In genomic region chr21:33587792-33588484, GRCh38 we compare ENCODE assay signal across 8 cellular contexts. TPM values are rescaled to one million over a fixed set of nuclear protein-coding genes. Genes with fewer than 3 reads are reported as not detected.
DNase-seq lines count a peak whose midpoint lies in the region; ATAC-seq and TF ChIP-seq lines count a peak whose summit lies in the region.

No MANE protein-coding gene starts in this region.

- POLR2A ChIA-PET in OCI-LY7 (lab: Charles Lee), result interaction anchor here (0.6 to 1.7 kb wide), 8 partner anchors 15 to 143 kb away, joined by 3 to 8 read pairs (median 4); partner anchors contain the start of genes DNAJC28 and TMEM50B

- ATAC-seq in GM18858 (IDR thresholded peaks at IDR 0.05; ENCODE audit: unreplicated experiment), result peak; percentile 42
- ATAC-seq in HG03095 (IDR thresholded peaks at IDR 0.05; ENCODE audit: unreplicated experiment), result peak; percentile 31
- ATAC-seq in central memory CD8-positive, alpha-beta T cell (replicated peaks; ENCODE audit: extremely low read depth, poor library complexity, severe bottlenecking), result peak; percentile 16

- intact Hi-C loops in OCI-LY7 (cut with micrococcal nuclease; ENCODE audit: unreplicated experiment), result loop anchor here (2.0 kb wide), 1 partner anchor 45 kb away; the partner anchor contains the start of genes GART and SON

- no peaks in the 10 kb centered on the region for H3K9me3 Mint-ChIP-seq in central memory CD8-positive, alpha-beta T cell

- peak overlapping the region; percentile 95 for H2AFZ ChIP-seq in OCI-LY7 (ENCODE audit: low read length)

- H3K36me3 ChIP-seq in OCI-LY7 (ENCODE audit: insufficient read depth, low read length), result peaks cover 37% of the 10 kb centered on the region
- no peaks in the 10 kb centered on the region for H3K36me3 ChIP-seq in kidney epithelial cell (ENCODE audit: control insufficient read depth, insufficient read depth, low read length)

- H3K36me3 Mint-ChIP-seq in central memory CD8-positive, alpha-beta T cell (ENCODE audit: insufficient read depth), result peaks cover 6% of the 10 kb centered on the region

- H3K4me3 ChIP-seq in OCI-LY7 (ENCODE audit: low read depth, low read length, poor library complexity, severe bottlenecking) (peak overlapping the region; percentile 83), kidney epithelial cell (ENCODE audit: low read depth, low read length) (peak overlapping the region; percentile 91)

- H3K27me3 ChIP-seq in kidney epithelial cell (ENCODE audit: control insufficient read depth, insufficient read depth, low read length), result no peaks in the 10 kb centered on the region

- H3K9me2 ChIP-seq in OCI-LY7 (ENCODE audit: insufficient read depth, low read length), result no peaks in the 10 kb centered on the region

- H3K27me3 Mint-ChIP-seq in central memory CD8-positive, alpha-beta T cell, result no peaks in the 10 kb centered on the region

- peak overlapping the region; percentile 83 for H3K27ac Mint-ChIP-seq in central memory CD8-positive, alpha-beta T cell (ENCODE audit: low read depth)

- TF ChIP-seq CTCF in OCI-LY7 (conservative IDR thresholded peaks at IDR 0.05; ENCODE audit: low read length), result peak; percentile 28; the same call in 1 of the 2 replicates
- TF ChIP-seq CTCF in kidney epithelial cell (IDR thresholded peaks at IDR 0.05; ENCODE audit: insufficient read depth, low read length, poor library complexity, severe bottlenecking), result no peak

- CTCF ChIA-PET in OCI-LY7 (lab: Charles Lee; ENCODE audit: unreplicated experiment), result interaction anchor here (0.6 kb wide), 1 partner anchor 350 kb away, joined by 3 read pairs; no protein-coding TSS in a partner anchor

- H3K4me2 ChIP-seq in OCI-LY7 (ENCODE audit: low read length), result peak overlapping the region; percentile 88

- no peaks in the 10 kb centered on the region for H4K20me1 ChIP-seq in OCI-LY7 (ENCODE audit: insufficient read depth, low read length)

- H3K4me1 Mint-ChIP-seq in central memory CD8-positive, alpha-beta T cell, result peaks cover 7% of the 10 kb centered on the region

- peak overlapping the region; percentile 37 for H3K27ac ChIP-seq in OCI-LY7 (ENCODE audit: low read depth, low read length, poor library complexity, severe bottlenecking)

- peaks cover 29% of the 10 kb centered on the region for H3K79me2 ChIP-seq in OCI-LY7 (ENCODE audit: insufficient read depth, low read depth, low read length)

- H3K4me3 Mint-ChIP-seq in central memory CD8-positive, alpha-beta T cell, result peak overlapping the region; percentile 85

- no peaks in the 10 kb centered on the region for H3K9me3 ChIP-seq in OCI-LY7 (ENCODE audit: low read length)

- peaks cover 8% of the 10 kb centered on the region for H3K4me1 ChIP-seq in OCI-LY7 (ENCODE audit: insufficient read depth, low read length, poor library complexity, severe bottlenecking)

- DNase-seq in COLO829 (ENCODE audit: low spot score) (peak; percentile 12), OCI-LY7 (ENCODE audit: low spot score) (peak; percentile 57), kidney epithelial cell (ENCODE audit: low read depth) (no peak)
- DNase-seq in central memory CD8-positive, alpha-beta T cell (ENCODE audit: low spot score in 2 of 2), result peak in 1 of 2 donors; percentile 15
- DNase-seq in stimulated activated CD4-positive, alpha-beta T cell treated with anti-CD3 and anti-CD28 coated beads, Interleukin-2, amount 100 ng/mL, for 4 hours (ENCODE audit: low read depth), result peak; percentile 5
- no peak for DNase-seq in central memory CD4-positive, alpha-beta T cell

- BruUV-seq in OCI-LY7 (replicated peaks; lab: Mats Ljungman, UMichigan), result no TSS peak

RNA-seq across cellular contexts. Expression of gene DONSON, which starts 0.5 kb away (rescaled TPM):
- total RNA-seq in OCI-LY7 (2014; rRNA removed; shearing (Covaris generic)), result 35.8 and 48.4 TPM in 2 replicates
- total RNA-seq in OCI-LY7 (2022), result 41.3 and 53.4 TPM in 2 replicates
- 6.8 and 9.1 TPM in 2 replicates for total RNA-seq in kidney epithelial cell

RNA-seq across cellular contexts. Expression of gene SON, which starts 45.1 kb away (rescaled TPM):
- 243 and 335 TPM in 2 replicates for total RNA-seq in OCI-LY7 (2014; rRNA removed; shearing (Covaris generic))
- total RNA-seq in OCI-LY7 (2022), result 337 and 352 TPM in 2 replicates
- total RNA-seq in kidney epithelial cell, result 139 and 291 TPM in 2 replicates

RNA-seq across cellular contexts. Expression of gene GART, which starts 46.0 kb away (rescaled TPM):
- total RNA-seq in OCI-LY7 (2014; rRNA removed; shearing (Covaris generic)), result 104 and 112 TPM in 2 replicates
- total RNA-seq in OCI-LY7 (2022), result 179 and 198 TPM in 2 replicates
- total RNA-seq in kidney epithelial cell, result 114 and 161 TPM in 2 replicates

RNA-seq across cellular contexts. Expression of gene CRYZL1, which starts 53.6 kb away (rescaled TPM):
- total RNA-seq in OCI-LY7 (2014; rRNA removed; shearing (Covaris generic)), result 19.8 and 26.4 TPM in 2 replicates
- 37.9 and 40.0 TPM in 2 replicates for total RNA-seq in OCI-LY7 (2022)
- total RNA-seq in kidney epithelial cell, result 12.6 and 22.7 TPM in 2 replicates

RNA-seq across cellular contexts. Expression of gene ITSN1, which starts 54.4 kb away (rescaled TPM):
- 0.60 and 5.4 TPM in 2 replicates for total RNA-seq in OCI-LY7 (2014; rRNA removed; shearing (Covaris generic))
- 4.8 and 5.9 TPM in 2 replicates for total RNA-seq in OCI-LY7 (2022)
- 11.8 and 20.4 TPM in 2 replicates for total RNA-seq in kidney epithelial cell

Comparison
In these comparisons a context has a peak if more than half of its experiments do, and no peak if none do; other contexts are left out.
1. DNase-seq: peak in COLO829 (single experiment), OCI-LY7 (single experiment) and stimulated activated CD4-positive, alpha-beta T cell treated with anti-CD3 and anti-CD28 coated beads, Interleukin-2, amount 100 ng/mL, for 4 hours (single experiment); none in kidney epithelial cell (single experiment) and central memory CD4-positive, alpha-beta T cell (single experiment).
2. Peak in every context shown above with its lines, with median percentiles within 50 percentile points of each other: ATAC-seq.